ENCODE assay signal across 2 cellular contexts in the genomic region with DNA sequence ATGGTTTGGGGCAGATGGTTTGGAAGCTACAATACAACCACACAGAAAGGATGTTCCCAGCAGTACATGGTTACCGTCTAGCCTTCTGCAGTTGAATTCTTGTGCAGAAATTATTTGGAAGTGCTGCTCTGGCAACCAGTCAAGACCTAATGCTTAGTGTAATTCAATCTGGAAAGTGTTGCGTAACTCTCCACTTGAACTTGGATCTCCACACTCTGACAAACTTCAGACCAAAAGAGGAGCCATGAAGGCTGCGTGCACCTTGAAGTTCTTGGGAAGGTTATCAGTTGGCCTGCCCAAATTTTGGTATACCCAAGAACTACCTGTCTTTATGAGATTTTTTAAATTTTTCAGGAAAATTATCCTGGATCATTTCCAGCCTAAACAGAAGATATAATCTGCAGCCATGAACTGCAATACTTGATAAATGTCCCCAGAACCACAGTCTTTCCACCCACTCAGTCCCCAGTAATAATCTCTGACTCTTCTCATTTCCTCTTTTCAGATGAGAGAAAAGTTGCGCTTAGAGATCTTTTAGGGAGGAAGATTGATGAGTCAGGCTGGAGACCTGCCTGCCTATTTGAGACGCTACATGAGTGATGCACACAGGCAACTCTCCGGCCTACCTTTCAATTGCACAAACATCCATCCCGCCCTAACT.
TF ChIP-seq lines count a peak whose summit lies in the region.

No MANE protein-coding gene starts in this region.

TF ChIP-seq in A549, 52 proteins besides CTCF, POLR2A, EP300 and RAD21 (continued from another document):
- TF ChIP-seq GATA3 (IDR thresholded peaks at IDR 0.05; ENCODE audit: borderline replicate concordance) (no peak), CEBPB (IDR thresholded peaks at IDR 0.05) (peak; percentile 80 to 91), TFCP2L1 (CRISPR knock-in tag; IDR thresholded peaks at IDR 0.05) (no peak), HEYL (CRISPR knock-in tag; IDR thresholded peaks at IDR 0.05) (no peak), CBX8 (IDR thresholded peaks at IDR 0.05) (no peak)
- TF ChIP-seq, protein P1, sequence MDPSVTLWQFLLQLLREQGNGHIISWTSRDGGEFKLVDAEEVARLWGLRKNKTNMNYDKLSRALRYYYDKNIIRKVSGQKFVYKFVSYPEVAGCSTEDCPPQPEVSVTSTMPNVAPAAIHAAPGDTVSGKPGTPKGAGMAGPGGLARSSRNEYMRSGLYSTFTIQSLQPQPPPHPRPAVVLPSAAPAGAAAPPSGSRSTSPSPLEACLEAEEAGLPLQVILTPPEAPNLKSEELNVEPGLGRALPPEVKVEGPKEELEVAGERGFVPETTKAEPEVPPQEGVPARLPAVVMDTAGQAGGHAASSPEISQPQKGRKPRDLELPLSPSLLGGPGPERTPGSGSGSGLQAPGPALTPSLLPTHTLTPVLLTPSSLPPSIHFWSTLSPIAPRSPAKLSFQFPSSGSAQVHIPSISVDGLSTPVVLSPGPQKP (IDR thresholded peaks at IDR 0.05; ENCODE audit: low read depth, low read length): no peak
- TF ChIP-seq, protein P2, sequence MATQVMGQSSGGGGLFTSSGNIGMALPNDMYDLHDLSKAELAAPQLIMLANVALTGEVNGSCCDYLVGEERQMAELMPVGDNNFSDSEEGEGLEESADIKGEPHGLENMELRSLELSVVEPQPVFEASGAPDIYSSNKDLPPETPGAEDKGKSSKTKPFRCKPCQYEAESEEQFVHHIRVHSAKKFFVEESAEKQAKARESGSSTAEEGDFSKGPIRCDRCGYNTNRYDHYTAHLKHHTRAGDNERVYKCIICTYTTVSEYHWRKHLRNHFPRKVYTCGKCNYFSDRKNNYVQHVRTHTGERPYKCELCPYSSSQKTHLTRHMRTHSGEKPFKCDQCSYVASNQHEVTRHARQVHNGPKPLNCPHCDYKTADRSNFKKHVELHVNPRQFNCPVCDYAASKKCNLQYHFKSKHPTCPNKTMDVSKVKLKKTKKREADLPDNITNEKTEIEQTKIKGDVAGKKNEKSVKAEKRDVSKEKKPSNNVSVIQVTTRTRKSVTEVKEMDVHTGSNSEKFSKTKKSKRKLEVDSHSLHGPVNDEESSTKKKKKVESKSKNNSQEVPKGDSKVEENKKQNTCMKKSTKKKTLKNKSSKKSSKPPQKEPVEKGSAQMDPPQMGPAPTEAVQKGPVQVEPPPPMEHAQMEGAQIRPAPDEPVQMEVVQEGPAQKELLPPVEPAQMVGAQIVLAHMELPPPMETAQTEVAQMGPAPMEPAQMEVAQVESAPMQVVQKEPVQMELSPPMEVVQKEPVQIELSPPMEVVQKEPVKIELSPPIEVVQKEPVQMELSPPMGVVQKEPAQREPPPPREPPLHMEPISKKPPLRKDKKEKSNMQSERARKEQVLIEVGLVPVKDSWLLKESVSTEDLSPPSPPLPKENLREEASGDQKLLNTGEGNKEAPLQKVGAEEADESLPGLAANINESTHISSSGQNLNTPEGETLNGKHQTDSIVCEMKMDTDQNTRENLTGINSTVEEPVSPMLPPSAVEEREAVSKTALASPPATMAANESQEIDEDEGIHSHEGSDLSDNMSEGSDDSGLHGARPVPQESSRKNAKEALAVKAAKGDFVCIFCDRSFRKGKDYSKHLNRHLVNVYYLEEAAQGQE (IDR thresholded peaks at IDR 0.05): no peak

TF ChIP-seq in GM12878, 131 proteins besides CTCF, POLR2A, EP300 and RAD21:
- TF ChIP-seq, protein P3, sequence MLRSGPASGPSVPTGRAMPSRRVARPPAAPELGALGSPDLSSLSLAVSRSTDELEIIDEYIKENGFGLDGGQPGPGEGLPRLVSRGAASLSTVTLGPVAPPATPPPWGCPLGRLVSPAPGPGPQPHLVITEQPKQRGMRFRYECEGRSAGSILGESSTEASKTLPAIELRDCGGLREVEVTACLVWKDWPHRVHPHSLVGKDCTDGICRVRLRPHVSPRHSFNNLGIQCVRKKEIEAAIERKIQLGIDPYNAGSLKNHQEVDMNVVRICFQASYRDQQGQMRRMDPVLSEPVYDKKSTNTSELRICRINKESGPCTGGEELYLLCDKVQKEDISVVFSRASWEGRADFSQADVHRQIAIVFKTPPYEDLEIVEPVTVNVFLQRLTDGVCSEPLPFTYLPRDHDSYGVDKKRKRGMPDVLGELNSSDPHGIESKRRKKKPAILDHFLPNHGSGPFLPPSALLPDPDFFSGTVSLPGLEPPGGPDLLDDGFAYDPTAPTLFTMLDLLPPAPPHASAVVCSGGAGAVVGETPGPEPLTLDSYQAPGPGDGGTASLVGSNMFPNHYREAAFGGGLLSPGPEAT (IDR thresholded peaks at IDR 0.05; ENCODE audit: low read depth): peak; percentile 52; the same call in 1 of the 2 replicates
- TF ChIP-seq, protein P4, sequence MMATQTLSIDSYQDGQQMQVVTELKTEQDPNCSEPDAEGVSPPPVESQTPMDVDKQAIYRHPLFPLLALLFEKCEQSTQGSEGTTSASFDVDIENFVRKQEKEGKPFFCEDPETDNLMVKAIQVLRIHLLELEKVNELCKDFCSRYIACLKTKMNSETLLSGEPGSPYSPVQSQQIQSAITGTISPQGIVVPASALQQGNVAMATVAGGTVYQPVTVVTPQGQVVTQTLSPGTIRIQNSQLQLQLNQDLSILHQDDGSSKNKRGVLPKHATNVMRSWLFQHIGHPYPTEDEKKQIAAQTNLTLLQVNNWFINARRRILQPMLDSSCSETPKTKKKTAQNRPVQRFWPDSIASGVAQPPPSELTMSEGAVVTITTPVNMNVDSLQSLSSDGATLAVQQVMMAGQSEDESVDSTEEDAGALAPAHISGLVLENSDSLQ (IDR thresholded peaks at IDR 0.05): peak; percentile 77
- TF ChIP-seq, protein P5, sequence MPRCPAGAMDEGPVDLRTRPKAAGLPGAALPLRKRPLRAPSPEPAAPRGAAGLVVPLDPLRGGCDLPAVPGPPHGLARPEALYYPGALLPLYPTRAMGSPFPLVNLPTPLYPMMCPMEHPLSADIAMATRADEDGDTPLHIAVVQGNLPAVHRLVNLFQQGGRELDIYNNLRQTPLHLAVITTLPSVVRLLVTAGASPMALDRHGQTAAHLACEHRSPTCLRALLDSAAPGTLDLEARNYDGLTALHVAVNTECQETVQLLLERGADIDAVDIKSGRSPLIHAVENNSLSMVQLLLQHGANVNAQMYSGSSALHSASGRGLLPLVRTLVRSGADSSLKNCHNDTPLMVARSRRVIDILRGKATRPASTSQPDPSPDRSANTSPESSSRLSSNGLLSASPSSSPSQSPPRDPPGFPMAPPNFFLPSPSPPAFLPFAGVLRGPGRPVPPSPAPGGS (IDR thresholded peaks at IDR 0.05; ENCODE audit: borderline replicate concordance, insufficient read depth, low read depth, low read length, poor library complexity, severe bottlenecking): peak; percentile 15
- TF ChIP-seq IKZF1 (conservative IDR thresholded peaks at IDR 0.05) (peak; percentile 66), CHD2 (IDR thresholded peaks at IDR 0.05; ENCODE audit: borderline replicate concordance, low read depth, low read length) (peak; percentile 21; the same call in 1 of the 2 replicates), HDAC6 (IDR thresholded peaks at IDR 0.05; ENCODE audit: unreplicated experiment) (no peak), BMI1 (IDR thresholded peaks at IDR 0.05; ENCODE audit: borderline replicate concordance) (0 out of 2 replicates have a peak, but pooled peaks have one; percentile 34), IKZF2 (IDR thresholded peaks at IDR 0.05) (peak; percentile 66 to 70), MYB (IDR thresholded peaks at IDR 0.05; ENCODE audit: borderline replicate concordance, low read depth, low read length) (no peak), MTA2 (IDR thresholded peaks at IDR 0.05; ENCODE audit: low read depth) (peak; percentile 79), DPF2 (IDR thresholded peaks at IDR 0.05) (peak; percentile 89), ZNF622 (IDR thresholded peaks at IDR 0.05) (no peak), SRF (IDR thresholded peaks at IDR 0.05; ENCODE audit: low read depth in 2 of 2, low read length in 2 of 2) (0 out of 4 replicates have a peak, but pooled peaks of 1 of the 2 experiments have one; percentile 21), ATF7 (IDR thresholded peaks at IDR 0.05; ENCODE audit: low read depth) (peak; percentile 56), PML (IDR thresholded peaks at IDR 0.05; ENCODE audit: low read length) (no peak), BACH1 (IDR thresholded peaks at IDR 0.05; ENCODE audit: borderline replicate concordance) (peak; percentile 83; the same call in 1 of the 2 replicates), SPI1 (IDR thresholded peaks at IDR 0.05; ENCODE audit: borderline replicate concordance, insufficient read depth, low read depth, low read length) (peak; percentile 98), JUNB (IDR thresholded peaks at IDR 0.05) (peak; percentile 42; the same call in 1 of the 2 replicates), CREM (IDR thresholded peaks at IDR 0.05; ENCODE audit: low read depth) (peak; percentile 43; the same call in 1 of the 2 replicates), BCL11A (IDR thresholded peaks at IDR 0.05; ENCODE audit: low read depth, low read length) (peak; percentile 76; the same call in 1 of the 2 replicates), NFIC (IDR thresholded peaks at IDR 0.05; ENCODE audit: low read depth, low read length) (peak; percentile 60; the same call in 1 of the 2 replicates), ZNF274 (IDR thresholded peaks at IDR 0.05; ENCODE audit: insufficient read depth, insufficient read length) (no peak), ZSCAN29 (IDR thresholded peaks at IDR 0.05) (no peak), FOXM1 (IDR thresholded peaks at IDR 0.05; ENCODE audit: low read depth, low read length) (0 out of 2 replicates have a peak, but pooled peaks have one; percentile 55), IRF4 (IDR thresholded peaks at IDR 0.05; ENCODE audit: low read depth, low read length) (peak; percentile 88), MXI1 (IDR thresholded peaks at IDR 0.05; ENCODE audit: low read depth, low read length) (0 out of 2 replicates have a peak, but pooled peaks have one; percentile 29), EGR1 (IDR thresholded peaks at IDR 0.05; ENCODE audit: borderline replicate concordance in 1 of 2, low read depth in 2 of 2, low read length in 2 of 2) (peak in 1 of 2 experiments; percentile 92; a peak in 2 of 3 replicates), SMARCA5 (IDR thresholded peaks at IDR 0.05) (0 out of 2 replicates have a peak, but pooled peaks have one; percentile 14), MEF2A (IDR thresholded peaks at IDR 0.05; ENCODE audit: insufficient read depth, low read depth, low read length) (peak; percentile 55; the same call in 1 of the 2 replicates), EED (IDR thresholded peaks at IDR 0.05; ENCODE audit: low read depth) (0 out of 2 replicates have a peak, but pooled peaks have one; percentile 28), CEBPB (IDR thresholded peaks at IDR 0.05; ENCODE audit: borderline replicate concordance in 1 of 2, low read depth in 2 of 2, low read length in 2 of 2) (peak in 1 of 2 experiments; percentile 42; a peak in 2 of 4 replicates), SMC3 (IDR thresholded peaks at IDR 0.05; ENCODE audit: borderline replicate concordance, low read length) (no peak), RUNX3 (IDR thresholded peaks at IDR 0.05; ENCODE audit: low read length) (peak; percentile 87), NBN (IDR thresholded peaks at IDR 0.05) (peak; percentile 71; the same call in 1 of the 2 replicates)
- TF ChIP-seq, protein P6, sequence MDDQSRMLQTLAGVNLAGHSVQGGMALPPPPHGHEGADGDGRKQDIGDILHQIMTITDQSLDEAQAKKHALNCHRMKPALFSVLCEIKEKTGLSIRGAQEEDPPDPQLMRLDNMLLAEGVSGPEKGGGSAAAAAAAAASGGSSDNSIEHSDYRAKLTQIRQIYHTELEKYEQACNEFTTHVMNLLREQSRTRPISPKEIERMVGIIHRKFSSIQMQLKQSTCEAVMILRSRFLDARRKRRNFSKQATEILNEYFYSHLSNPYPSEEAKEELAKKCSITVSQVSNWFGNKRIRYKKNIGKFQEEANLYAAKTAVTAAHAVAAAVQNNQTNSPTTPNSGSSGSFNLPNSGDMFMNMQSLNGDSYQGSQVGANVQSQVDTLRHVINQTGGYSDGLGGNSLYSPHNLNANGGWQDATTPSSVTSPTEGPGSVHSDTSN (IDR thresholded peaks at IDR 0.05; ENCODE audit: insufficient replicate concordance, low read depth, low read length): peak; percentile 60
- TF ChIP-seq, protein P7, sequence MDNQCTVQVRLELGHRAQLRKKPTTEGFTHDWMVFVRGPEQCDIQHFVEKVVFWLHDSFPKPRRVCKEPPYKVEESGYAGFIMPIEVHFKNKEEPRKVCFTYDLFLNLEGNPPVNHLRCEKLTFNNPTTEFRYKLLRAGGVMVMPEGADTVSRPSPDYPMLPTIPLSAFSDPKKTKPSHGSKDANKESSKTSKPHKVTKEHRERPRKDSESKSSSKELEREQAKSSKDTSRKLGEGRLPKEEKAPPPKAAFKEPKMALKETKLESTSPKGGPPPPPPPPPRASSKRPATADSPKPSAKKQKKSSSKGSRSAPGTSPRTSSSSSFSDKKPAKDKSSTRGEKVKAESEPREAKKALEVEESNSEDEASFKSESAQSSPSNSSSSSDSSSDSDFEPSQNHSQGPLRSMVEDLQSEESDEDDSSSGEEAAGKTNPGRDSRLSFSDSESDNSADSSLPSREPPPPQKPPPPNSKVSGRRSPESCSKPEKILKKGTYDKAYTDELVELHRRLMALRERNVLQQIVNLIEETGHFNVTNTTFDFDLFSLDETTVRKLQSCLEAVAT (IDR thresholded peaks at IDR 0.05): peak; percentile 62; the same call in 1 of the 2 replicates
- TF ChIP-seq, protein P8, sequence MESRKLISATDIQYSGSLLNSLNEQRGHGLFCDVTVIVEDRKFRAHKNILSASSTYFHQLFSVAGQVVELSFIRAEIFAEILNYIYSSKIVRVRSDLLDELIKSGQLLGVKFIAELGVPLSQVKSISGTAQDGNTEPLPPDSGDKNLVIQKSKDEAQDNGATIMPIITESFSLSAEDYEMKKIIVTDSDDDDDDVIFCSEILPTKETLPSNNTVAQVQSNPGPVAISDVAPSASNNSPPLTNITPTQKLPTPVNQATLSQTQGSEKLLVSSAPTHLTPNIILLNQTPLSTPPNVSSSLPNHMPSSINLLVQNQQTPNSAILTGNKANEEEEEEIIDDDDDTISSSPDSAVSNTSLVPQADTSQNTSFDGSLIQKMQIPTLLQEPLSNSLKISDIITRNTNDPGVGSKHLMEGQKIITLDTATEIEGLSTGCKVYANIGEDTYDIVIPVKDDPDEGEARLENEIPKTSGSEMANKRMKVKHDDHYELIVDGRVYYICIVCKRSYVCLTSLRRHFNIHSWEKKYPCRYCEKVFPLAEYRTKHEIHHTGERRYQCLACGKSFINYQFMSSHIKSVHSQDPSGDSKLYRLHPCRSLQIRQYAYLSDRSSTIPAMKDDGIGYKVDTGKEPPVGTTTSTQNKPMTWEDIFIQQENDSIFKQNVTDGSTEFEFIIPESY (IDR thresholded peaks at IDR 0.05): no peak
